ENCODE assay signal across 9 cellular contexts in the genomic region with DNA sequence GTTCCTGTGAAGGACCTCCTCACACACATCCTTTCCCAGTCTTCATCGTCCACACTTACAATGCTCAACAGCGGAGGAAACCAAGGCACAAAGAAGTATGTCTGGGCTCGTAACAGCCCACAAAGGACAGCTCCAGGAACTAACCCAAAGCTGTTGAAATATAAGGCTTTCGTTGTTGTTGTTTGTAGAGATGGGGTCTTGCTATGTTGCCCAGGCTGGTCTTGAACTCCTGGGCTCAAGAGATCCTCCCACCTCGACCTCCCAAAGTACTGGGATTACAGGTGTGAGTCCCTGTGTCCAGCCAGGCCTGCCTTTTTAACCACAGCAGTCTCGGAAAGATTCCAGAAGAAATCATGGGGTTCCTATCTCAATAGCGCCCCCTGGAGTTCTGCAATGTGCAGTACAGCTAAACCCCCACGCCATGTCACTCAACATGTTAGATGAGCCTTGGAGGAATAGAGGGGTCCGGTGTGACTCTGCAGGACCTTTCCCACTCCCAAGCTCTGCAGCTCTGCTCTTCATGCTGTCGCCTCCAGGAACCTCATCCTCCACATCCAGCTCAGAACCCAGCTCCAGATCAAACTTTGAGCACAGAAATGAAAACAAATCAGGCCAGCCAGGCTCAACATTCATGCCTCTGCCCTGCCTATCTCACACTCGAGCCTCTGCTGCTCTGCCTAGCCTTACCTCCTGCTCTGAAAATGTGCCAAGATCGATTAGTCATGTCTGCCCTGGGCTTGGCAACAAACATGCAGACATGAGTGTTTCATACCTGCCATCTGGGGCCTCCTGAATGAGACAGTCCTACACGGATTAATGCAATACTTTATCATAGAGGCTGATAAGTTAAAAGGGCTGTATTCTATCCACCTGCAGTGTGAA. TPM values are rescaled to one million over a fixed set of nuclear protein-coding genes. Genes with fewer than 3 reads are reported as not detected.
DNase-seq lines count a peak whose midpoint lies in the region; ATAC-seq, FAIRE-seq and TF ChIP-seq lines count a peak whose summit lies in the region.
"Had no signal": no experiment of that assay in that cellular context is flagged by ENCODE, and none has a peak within 500 bp of the region (broad histone marks: within the 10 kb centered on the region; RNA-seq: fewer than 3 reads in every experiment).

No MANE protein-coding gene starts in this region.

- no peak overlapping the region for H3K9ac ChIP-seq in iPS-15b (ENCODE audit: low read depth, low read length)

- H3K36me3 ChIP-seq in iPS-15b (ENCODE audit: control insufficient read depth, insufficient read depth, low read length) (no peaks in the 10 kb centered on the region), transverse colon (no peaks in the 10 kb centered on the region)

- TF ChIP-seq POLR2A in A549 (IDR thresholded peaks at IDR 0.05; ENCODE audit: low read length), result no peak
- TF ChIP-seq POLR2A in transverse colon (IDR thresholded peaks at IDR 0.05), result no peak

- CTCF ChIA-PET in A549 (lab: Yijun Ruan, JAX), result interaction anchor here (0.6 to 15.6 kb wide), 24 partner anchors 9 to 254 kb away, joined by 3 to 281 read pairs (median 4); no protein-coding TSS in a partner anchor

- H3K4me3 Mint-ChIP-seq in activated T-helper 2 cell treated with anti-CD3 and anti-CD28 coated beads, Interferon-gamma antibody, Interleukin-2, Interleukin-4, amounts not matched to agents 10 μg/mL and 5 μg/mL and 100 μg/mL, durations not matched to agents 14 hours and 24 hours and 36 hours (ENCODE audit: low read depth), result no peak overlapping the region
- H3K4me3 Mint-ChIP-seq: stimulated activated naive CD8-positive, alpha-beta T cell treated with anti-CD3 and anti-CD28 coated beads, Interleukin-15, Interleukin-2, amounts not matched to agents 100 ng/mL and 50 ng/mL, for 24 hours had no signal

- TF ChIP-seq RAD21 in A549 (conservative IDR thresholded peaks at IDR 0.05 in 1 of 2, IDR thresholded peaks at IDR 0.05 in 1 of 2), result peak; percentile 66 to 84

- intact Hi-C loops in activated T-helper 2 cell treated with anti-CD3 and anti-CD28 coated beads, Interferon-gamma antibody, Interleukin-2, Interleukin-4, amounts not matched to agents 10 μg/mL and 5 μg/mL and 100 μg/mL, durations not matched to agents 14 hours and 24 hours and 36 hours (cut with micrococcal nuclease), result loop anchor here (10.0 kb wide), 1 partner anchor 162 kb away; no protein-coding TSS in a partner anchor
- intact Hi-C loops in transverse colon (cut with DNase I; ENCODE audit: low total_unique reads), result loop anchor here (10.0 kb wide), 1 partner anchor 262 kb away; the partner anchor contains the start of genes SYNGR4 and TMEM143

- no peak overlapping the region for H3K27ac ChIP-seq in A549
- H3K27ac ChIP-seq in transverse colon, result no peak overlapping the region

- peak overlapping the region; percentile 1 for H3K27ac Mint-ChIP-seq in activated T-helper 2 cell treated with anti-CD3 and anti-CD28 coated beads, Interferon-gamma antibody, Interleukin-2, Interleukin-4, amounts not matched to agents 10 μg/mL and 5 μg/mL and 100 μg/mL, durations not matched to agents 14 hours and 24 hours and 36 hours
- H3K27ac Mint-ChIP-seq: stimulated activated naive CD8-positive, alpha-beta T cell treated with anti-CD3 and anti-CD28 coated beads, Interleukin-15, Interleukin-2, amounts not matched to agents 100 ng/mL and 50 ng/mL, for 24 hours had no signal

- WGBS in A549 (ENCODE audit: missing lambda C conversion rate), result 40% methylated on average over 13 of the region's 13 CpGs
- WGBS in transverse colon (ENCODE audit: low coverage in 1 of 2), 2 donors, result 50 to 90% methylated on average over 2 to 13 of the region's 13 CpGs

- FAIRE-seq in A549 (lab: Jason Lieb, UNC), result peak; percentile 18

- POLR2A ChIA-PET in A549 (lab: Yijun Ruan, JAX), result no interaction called here

- TF ChIP-seq EP300 in A549 (IDR thresholded peaks at IDR 0.05), result no peak
- TF ChIP-seq EP300 in transverse colon (IDR thresholded peaks at IDR 0.05; ENCODE audit: low read depth), result no peak

- peaks cover 9% of the 10 kb centered on the region for H3K4me1 Mint-ChIP-seq in activated T-helper 2 cell treated with anti-CD3 and anti-CD28 coated beads, Interferon-gamma antibody, Interleukin-2, Interleukin-4, amounts not matched to agents 10 μg/mL and 5 μg/mL and 100 μg/mL, durations not matched to agents 14 hours and 24 hours and 36 hours (ENCODE audit: low read depth)

- peaks cover 3% of the 10 kb centered on the region for H3K27me3 ChIP-seq in iPS-15b (ENCODE audit: control insufficient read depth, insufficient read depth, low read length)
- no peaks in the 10 kb centered on the region for H3K27me3 ChIP-seq in transverse colon

- peak; percentile 78 for TF ChIP-seq CTCF in A549 (IDR thresholded peaks at IDR 0.05)
- TF ChIP-seq CTCF in transverse colon (IDR thresholded peaks at IDR 0.05), result peak; percentile 63 to 77 (median 74)

- in situ Hi-C loops in transverse colon (cut with MboI; ENCODE audit: low pct_ligation_motif_present in 1 of 4, low pct_unique_long_range_greater_than_20kb in 1 of 4, low sequenced_read_pairs in 3 of 4), result loop anchor here in 2 of 4 donors (10.0 kb wide), 1 partner anchor 52 kb away; no protein-coding TSS in a partner anchor

- DNase-seq in A549 (ENCODE audit: low read depth in 1 of 2, low spot score in 1 of 2) (peak; percentile 76 to 85), GM03348 (ENCODE audit: low spot score) (peak; percentile 67), NCI-H446 (lab: John Stamatoyannopoulos, UW) (peak; percentile 40 to 78), transverse colon (peak; percentile 27), NCI-H2107 treated with DMSO at 0.1 percent for 48 hours (lab: John Stamatoyannopoulos, UW; ENCODE audit: unreplicated experiment) (no peak), ureter (ENCODE audit: low spot score) (no peak)
- no peak for DNase-seq in activated T-helper 2 cell treated with anti-CD3 and anti-CD28 coated beads, Interferon-gamma antibody, Interleukin-2, Interleukin-4, amounts not matched to agents 10 μg/mL and 5 μg/mL and 100 μg/mL, durations not matched to agents 14 hours and 24 hours and 36 hours (ENCODE audit: low spot score)

- H3K4me2 ChIP-seq in A549, result no peak overlapping the region

- no peak overlapping the region for H3K4me3 ChIP-seq in A549
- peak overlapping the region; percentile 20 for H3K4me3 ChIP-seq in iPS-15b (ENCODE audit: low read depth, low read length)
- no peak overlapping the region for H3K4me3 ChIP-seq in transverse colon

- no peaks in the 10 kb centered on the region for H3K27me3 Mint-ChIP-seq in activated T-helper 2 cell treated with anti-CD3 and anti-CD28 coated beads, Interferon-gamma antibody, Interleukin-2, Interleukin-4, amounts not matched to agents 10 μg/mL and 5 μg/mL and 100 μg/mL, durations not matched to agents 14 hours and 24 hours and 36 hours (ENCODE audit: low read depth)
- H3K27me3 Mint-ChIP-seq: stimulated activated naive CD8-positive, alpha-beta T cell treated with anti-CD3 and anti-CD28 coated beads, Interleukin-15, Interleukin-2, amounts not matched to agents 100 ng/mL and 50 ng/mL, for 24 hours had no signal

- H3K4me1 ChIP-seq in A549 (peaks cover 7% of the 10 kb centered on the region), iPS-15b (ENCODE audit: control insufficient read depth, insufficient read depth, low read length) (no peaks in the 10 kb centered on the region), transverse colon (peaks cover 0 to 10% (median 4%) of the 10 kb centered on the region in 4 donors)

- peak; percentile 41 to 44; a peak in 3 of 6 replicates for ATAC-seq in A549

- H3K36me3 Mint-ChIP-seq in activated T-helper 2 cell treated with anti-CD3 and anti-CD28 coated beads, Interferon-gamma antibody, Interleukin-2, Interleukin-4, amounts not matched to agents 10 μg/mL and 5 μg/mL and 100 μg/mL, durations not matched to agents 14 hours and 24 hours and 36 hours (ENCODE audit: low read depth), result peaks cover 5% of the 10 kb centered on the region

- no peaks in the 10 kb centered on the region for H3K9me3 Mint-ChIP-seq in activated T-helper 2 cell treated with anti-CD3 and anti-CD28 coated beads, Interferon-gamma antibody, Interleukin-2, Interleukin-4, amounts not matched to agents 10 μg/mL and 5 μg/mL and 100 μg/mL, durations not matched to agents 14 hours and 24 hours and 36 hours
- H3K9me3 Mint-ChIP-seq: stimulated activated naive CD8-positive, alpha-beta T cell treated with anti-CD3 and anti-CD28 coated beads, Interleukin-15, Interleukin-2, amounts not matched to agents 100 ng/mL and 50 ng/mL, for 24 hours had no signal

- H3K9me3 ChIP-seq in A549, result peaks cover 6% of the 10 kb centered on the region; the same call in 1 of the 3 replicates
- H3K9me3 ChIP-seq in iPS-15b (ENCODE audit: control insufficient read depth, insufficient read depth, low read length), result no peaks in the 10 kb centered on the region
- no peaks in the 10 kb centered on the region for H3K9me3 ChIP-seq in transverse colon

TF ChIP-seq in A549, 52 proteins besides CTCF, POLR2A, EP300 and RAD21:
- TF ChIP-seq NFE2L2 (conservative IDR thresholded peaks at IDR 0.05; ENCODE audit: low read length), result no peak
- peak; percentile 80 for TF ChIP-seq SMC3 (IDR thresholded peaks at IDR 0.05)
TF ChIP-seq in A549: peak in this region for 1.

RNA-seq across cellular contexts. Expression of gene PLA2G4C, which starts 7.5 kb away (rescaled TPM):
- 2.1 and 2.8 TPM in 2 replicates for polyA plus RNA-seq in A549 (2011; rRNA removed)
- polyA plus RNA-seq in A549 (2012; cell fraction: cytosol; rRNA removed), result 1.2 and 1.4 TPM in 2 replicates
- polyA plus RNA-seq in A549 (2012; cell fraction: nucleus; rRNA removed), result 5.8 and 10.7 TPM in 2 replicates
- polyA plus RNA-seq in A549 (2017; fragmentation: RNase III; extraction: RNeasy Plus Mini Kit Qiagen cat#74134 plus additional on column Dnase treatment), result 1.4 to 3.7 TPM (median 2.6 TPM) in 3 replicates
- polyA minus RNA-seq in A549 (2011; rRNA and poly(A)+ RNA removed), result 2.7 and 3.2 TPM in 2 replicates
- 11.3 and 11.4 TPM in 2 replicates for total RNA-seq in activated T-helper 2 cell treated with anti-CD3 and anti-CD28 coated beads, Interferon-gamma antibody, Interleukin-2, Interleukin-4, amounts not matched to agents 10 μg/mL and 5 μg/mL and 100 μg/mL, durations not matched to agents 14 hours and 24 hours and 36 hours
- total RNA-seq in transverse colon, result 1 to 10 TPM; 1.2 to 9.5 (median 8.3) TPM
- total RNA-seq in ureter, result 11.5 TPM

RNA-seq across cellular contexts. Expression of gene CABP5, which starts 59.2 kb away (rescaled TPM):
- polyA plus RNA-seq in A549 (2011; rRNA removed) (not detected in 2 replicates), A549 (2017; fragmentation: RNase III; extraction: RNeasy Plus Mini Kit Qiagen cat#74134 plus additional on column Dnase treatment) (not detected in 3 replicates)
- not detected in 2 replicates for polyA plus RNA-seq in A549 (2012; cell fraction: cytosol; rRNA removed)
- not detected in 2 replicates for polyA plus RNA-seq in A549 (2012; cell fraction: nucleus; rRNA removed)
- not detected in 2 replicates for polyA minus RNA-seq in A549 (2011; rRNA and poly(A)+ RNA removed)
- not detected in 2 replicates for total RNA-seq in activated T-helper 2 cell treated with anti-CD3 and anti-CD28 coated beads, Interferon-gamma antibody, Interleukin-2, Interleukin-4, amounts not matched to agents 10 μg/mL and 5 μg/mL and 100 μg/mL, durations not matched to agents 14 hours and 24 hours and 36 hours
- total RNA-seq in transverse colon (not detected), ureter (not detected)

Comparison
In these comparisons a context has a peak if more than half of its experiments do, and no peak if none do; other contexts are left out.
1. DNase-seq: peak in A549 (2 of 2), GM03348 (single experiment), NCI-H446 (2 of 2) and transverse colon (single experiment); none in activated T-helper 2 cell treated with anti-CD3 and anti-CD28 coated beads, Interferon-gamma antibody, Interleukin-2, Interleukin-4, amounts not matched to agents 10 μg/mL and 5 μg/mL and 100 μg/mL, durations not matched to agents 14 hours and 24 hours and 36 hours (single experiment), NCI-H2107 treated with DMSO at 0.1 percent for 48 hours (single experiment) and ureter (single experiment).